In genomic region chr4:144646523-144647094, GRCh38 we compare ENCODE assay signal across 8 cellular contexts. TPM values are rescaled to one million over a fixed set of nuclear protein-coding genes. Genes with fewer than 3 reads are reported as not detected.
DNase-seq lines count a peak whose midpoint lies in the region; ATAC-seq and TF ChIP-seq lines count a peak whose summit lies in the region.

No MANE protein-coding gene starts in this region.

- peak overlapping the region; percentile 68 to 83 (median 68) for H3K4me3 Mint-ChIP-seq in T-cell

- no peak overlapping the region for H3K27ac Mint-ChIP-seq in T-cell

- H3K36me3 Mint-ChIP-seq in T-cell, result no peaks in the 10 kb centered on the region

- TF ChIP-seq CTCF in fibroblast of the aortic adventitia (IDR thresholded peaks at IDR 0.05; ENCODE audit: insufficient read depth, low read length) (peak; percentile 40), omental fat pad (IDR thresholded peaks at IDR 0.05) (no peak)

- ATAC-seq in GM19351 (IDR thresholded peaks at IDR 0.05; ENCODE audit: unreplicated experiment) (peak; percentile 44), T-cell (replicated peaks in 1 of 4) (peak in 2 of 4 experiments; percentile 35 to 37), omental fat pad (ENCODE audit: low FRiP score) (peak; percentile 56), GM18517 (IDR thresholded peaks at IDR 0.05; ENCODE audit: unreplicated experiment) (no peak)

- DNase-seq in AG08396 (ENCODE audit: low spot score) (peak; percentile 32), T-cell (no peak), fibroblast of the aortic adventitia (ENCODE audit: low read depth) (peak; percentile 35), omental fat pad (ENCODE audit: low spot score) (no peak), SW480 (ENCODE audit: low spot score) (no peak), cortex of kidney (lab: John Stamatoyannopoulos, UW) (no peak)

- H3K4me3 ChIP-seq in fibroblast of the aortic adventitia (ENCODE audit: low read depth, low read length), result peak overlapping the region; percentile 92

- POLR2A ChIA-PET in T-cell (lab: Charles Lee), result no interaction called here

- peaks cover 17 to 23% (median 21%) of the 10 kb centered on the region in 3 donors for H3K4me1 Mint-ChIP-seq in T-cell

- H3K27me3 Mint-ChIP-seq in T-cell, result peaks cover 35 to 43% of the 10 kb centered on the region in 2 donors

- CTCF ChIA-PET in T-cell (lab: Charles Lee), result no interaction called here

- no peaks in the 10 kb centered on the region for H3K9me3 Mint-ChIP-seq in T-cell

RNA-seq across cellular contexts. Expression of gene HHIP, which starts 0.7 kb away (rescaled TPM):
- total RNA-seq in T-cell (under 1 TPM in 2 of 5 donors, not detected in 3; 0.03 to 0.85 TPM), fibroblast of the aortic adventitia (ENCODE audit: low replicate concordance) (3.8 and 16.0 TPM in 2 replicates), omental fat pad (10 to 100 TPM in 1 of 4 donors, 1 to 10 TPM in 2, under 1 TPM in 1; 0.47 to 12.7 (median 1.9) TPM)

Comparison
In these comparisons a context has a peak if more than half of its experiments do, and no peak if none do; other contexts are left out.
1. DNase-seq: peak in AG08396 (single experiment) and fibroblast of the aortic adventitia (single experiment); none in T-cell (0 of 34), omental fat pad (single experiment), SW480 (single experiment) and cortex of kidney (single experiment).